ENCODE assay signal across 16 cellular contexts in genomic region chr14:70894868-70895267, GRCh38. TPM values are rescaled to one million over a fixed set of nuclear protein-coding genes. Genes with fewer than 3 reads are reported as not detected.
DNase-seq lines count a peak whose midpoint lies in the region; ATAC-seq and TF ChIP-seq lines count a peak whose summit lies in the region.
"Had no signal": no experiment of that assay in that cellular context is flagged by ENCODE, and none has a peak within 500 bp of the region (broad histone marks: within the 10 kb centered on the region; RNA-seq: fewer than 3 reads in every experiment).

No MANE protein-coding gene starts in this region.

- H3K36me3 ChIP-seq in GM23338 (ENCODE audit: insufficient read depth), result no peaks in the 10 kb centered on the region
- no peaks in the 10 kb centered on the region for H3K36me3 ChIP-seq in naive thymus-derived CD4-positive, alpha-beta T cell (ENCODE audit: control insufficient read depth in 2 of 3, insufficient read depth in 3 of 3, low read length in 3 of 3)
- H3K36me3 ChIP-seq in colonic mucosa, result no peaks in the 10 kb centered on the region
- H3K36me3 ChIP-seq: ascending aorta, HAP-1, spleen had no signal

- intact Hi-C loops in naive thymus-derived CD4-positive, alpha-beta T cell (cut with micrococcal nuclease), result loop anchor here (1.0 to 5.0 kb wide), 3 partner anchors 8 to 238 kb away; no protein-coding TSS in a partner anchor
- intact Hi-C loops in colonic mucosa (cut with DNase I), result no loop called here

- H3K27ac Mint-ChIP-seq in GM23338, result no peak overlapping the region
- peak overlapping the region; percentile 86 for H3K27ac Mint-ChIP-seq in activated T-helper 17 cell treated with anti-CD3 and anti-CD28 coated beads, Interleukin-2, amount 50 U/mL, for 72 hours
- peak overlapping the region in 5 of 9 donors; percentile 3 to 74 (median 21) for H3K27ac Mint-ChIP-seq in naive thymus-derived CD4-positive, alpha-beta T cell

- peaks cover 6% of the 10 kb centered on the region for H3K27me3 Mint-ChIP-seq in GM23338 (ENCODE audit: insufficient read depth, low read depth, poor library complexity)
- no peaks in the 10 kb centered on the region for H3K27me3 Mint-ChIP-seq in activated T-helper 17 cell treated with anti-CD3 and anti-CD28 coated beads, Interleukin-2, amount 50 U/mL, for 72 hours
- H3K27me3 Mint-ChIP-seq in naive thymus-derived CD4-positive, alpha-beta T cell, result peaks cover 0 to 5% (median 0%) of the 10 kb centered on the region in 5 donors

- H3K27me3 ChIP-seq in GM23338 (ENCODE audit: insufficient read depth) (no peaks in the 10 kb centered on the region), colonic mucosa (no peaks in the 10 kb centered on the region)
- H3K27me3 ChIP-seq in naive thymus-derived CD4-positive, alpha-beta T cell (ENCODE audit: control insufficient read depth in 2 of 2, insufficient read depth in 2 of 2, low read length in 2 of 2), result no peaks in the 10 kb centered on the region
- H3K27me3 ChIP-seq: ascending aorta had no signal

- peaks cover 10% of the 10 kb centered on the region; the same call in 2 of the 3 replicates for H3K4me1 Mint-ChIP-seq in GM23338
- peaks cover 42% of the 10 kb centered on the region for H3K4me1 Mint-ChIP-seq in activated T-helper 17 cell treated with anti-CD3 and anti-CD28 coated beads, Interleukin-2, amount 50 U/mL, for 72 hours
- peaks cover 31 to 75% (median 50%) of the 10 kb centered on the region in 7 donors for H3K4me1 Mint-ChIP-seq in naive thymus-derived CD4-positive, alpha-beta T cell

- no peaks in the 10 kb centered on the region for H3K9me2 ChIP-seq in GM23338 (ENCODE audit: insufficient read depth)

- H3K4me1 ChIP-seq in GM23338 (ENCODE audit: insufficient read depth) (no peaks in the 10 kb centered on the region), colonic mucosa (no peaks in the 10 kb centered on the region)
- peaks cover 10 to 31% of the 10 kb centered on the region in 2 donors for H3K4me1 ChIP-seq in naive thymus-derived CD4-positive, alpha-beta T cell (ENCODE audit: control insufficient read depth in 2 of 2, insufficient read depth in 2 of 2, low read length in 2 of 2)
- H3K4me1 ChIP-seq: HAP-1 had no signal

- ATAC-seq in GM23338, result peak; percentile 65; the same call in 2 of the 3 replicates
- ATAC-seq in activated T-helper 17 cell treated with anti-CD3 and anti-CD28 coated beads, Interleukin-2, amount 50 U/mL, for 72 hours (replicated peaks), result peak; percentile 83
- no peak for ATAC-seq in naive thymus-derived CD4-positive, alpha-beta T cell

- no peaks in the 10 kb centered on the region for H3K9me3 ChIP-seq in naive thymus-derived CD4-positive, alpha-beta T cell (ENCODE audit: control insufficient read depth in 2 of 3, low read length in 3 of 3)
- H3K9me3 ChIP-seq in colonic mucosa, result no peaks in the 10 kb centered on the region
- H3K9me3 ChIP-seq: ascending aorta, HAP-1, spleen had no signal

- DNase-seq in Daoy (ENCODE audit: low read depth) (peak; percentile 13), GM23338 (ENCODE audit: low spot score) (no peak), NCI-H510A (lab: John Stamatoyannopoulos, UW) (no peak), kidney glomerular epithelial cell (lab: John Stamatoyannopoulos, UW) (no peak), colonic mucosa (no peak)
- no peak for DNase-seq in naive thymus-derived CD4-positive, alpha-beta T cell
- DNase-seq: activated CD8-positive, alpha-beta memory T cell treated with anti-CD3 and anti-CD28 coated beads, Interleukin-2, amount 50 U/mL, for 4 hours; KBM-7; NCI-H1417 treated with DMSO at 0.1 percent for 48 hours; NCI-H446; spleen had no signal

- H3K36me3 Mint-ChIP-seq in GM23338 (ENCODE audit: low read depth), result no peaks in the 10 kb centered on the region
- no peaks in the 10 kb centered on the region for H3K36me3 Mint-ChIP-seq in activated T-helper 17 cell treated with anti-CD3 and anti-CD28 coated beads, Interleukin-2, amount 50 U/mL, for 72 hours (ENCODE audit: low read depth)
- peaks cover 0 to 15% (median 3%) of the 10 kb centered on the region in 5 donors for H3K36me3 Mint-ChIP-seq in naive thymus-derived CD4-positive, alpha-beta T cell

- CTCF ChIA-PET in naive thymus-derived CD4-positive, alpha-beta T cell (lab: Charles Lee), result interaction anchor here (1.0 to 1.7 kb wide), 3 partner anchors 11 to 272 kb away, joined by 3 to 8 read pairs (median 3); no protein-coding TSS in a partner anchor

- H3K9ac ChIP-seq in colonic mucosa (ENCODE audit: low read depth in 2 of 2, low read length in 2 of 2), result no peak overlapping the region
- H3K9ac ChIP-seq: parathyroid adenoma had no signal

- H3K4me3 ChIP-seq in GM23338 (no peak overlapping the region), colonic mucosa (no peak overlapping the region)
- H3K4me3 ChIP-seq in naive thymus-derived CD4-positive, alpha-beta T cell (ENCODE audit: low read length), result no peak overlapping the region
- H3K4me3 ChIP-seq: ascending aorta, HAP-1, SK-N-MC, spleen had no signal

- H3K4me3 Mint-ChIP-seq in GM23338, result no peak overlapping the region
- H3K4me3 Mint-ChIP-seq in activated T-helper 17 cell treated with anti-CD3 and anti-CD28 coated beads, Interleukin-2, amount 50 U/mL, for 72 hours, result peak overlapping the region; percentile 75
- H3K4me3 Mint-ChIP-seq in naive thymus-derived CD4-positive, alpha-beta T cell, result peak overlapping the region in 3 of 10 donors; percentile 30 to 69 (median 67)

- H4K20me1 ChIP-seq in GM23338 (replicated peaks; ENCODE audit: insufficient read depth), result no peaks in the 10 kb centered on the region

- no peak overlapping the region for H3K4me2 ChIP-seq in GM23338

- no peak overlapping the region for H3K27ac ChIP-seq in GM23338 (ENCODE audit: low read depth)
- no peak overlapping the region for H3K27ac ChIP-seq in naive thymus-derived CD4-positive, alpha-beta T cell (ENCODE audit: low read depth, low read length)
- H3K27ac ChIP-seq in colonic mucosa, result no peak overlapping the region
- H3K27ac ChIP-seq: ascending aorta, parathyroid adenoma, SK-N-MC had no signal

- no peaks in the 10 kb centered on the region for H3F3A ChIP-seq in GM23338 (replicated peaks; ENCODE audit: low read depth)

- POLR2A ChIA-PET in naive thymus-derived CD4-positive, alpha-beta T cell (lab: Charles Lee), result interaction anchor here (0.9 to 7.2 kb wide), 4 partner anchors 11 to 52 kb away, joined by 3 to 56 read pairs (median 5); partner anchors contain the start of gene PCNX1

- no peaks in the 10 kb centered on the region for H3K79me2 ChIP-seq in GM23338 (replicated peaks; ENCODE audit: insufficient read depth)
- H3K79me2 ChIP-seq: parathyroid adenoma had no signal

- no peak overlapping the region for H2AFZ ChIP-seq in GM23338
- H2AFZ ChIP-seq: parathyroid adenoma had no signal

- no peak for TF ChIP-seq CTCF in GM23338 (conservative IDR thresholded peaks at IDR 0.05; ENCODE audit: low read depth in 2 of 2)
- no peak for TF ChIP-seq CTCF in colonic mucosa (IDR thresholded peaks at IDR 0.05)

- no peaks in the 10 kb centered on the region for H3K9me3 Mint-ChIP-seq in GM23338
- H3K9me3 Mint-ChIP-seq in activated T-helper 17 cell treated with anti-CD3 and anti-CD28 coated beads, Interleukin-2, amount 50 U/mL, for 72 hours, result peaks cover 3% of the 10 kb centered on the region
- peaks cover 0 to 5% (median 0%) of the 10 kb centered on the region in 11 donors for H3K9me3 Mint-ChIP-seq in naive thymus-derived CD4-positive, alpha-beta T cell

TF ChIP-seq in GM23338, 12 proteins besides CTCF, POLR2A, EP300 and RAD21:
- TF ChIP-seq ETS1 (IDR thresholded peaks at IDR 0.05) (no peak), POLR2AphosphoS5 (IDR thresholded peaks at IDR 0.05; ENCODE audit: low read depth) (no peak), ZNF114 (CRISPR knock-in tag; IDR thresholded peaks at IDR 0.05) (no peak), CREB1 (CRISPR knock-in tag; IDR thresholded peaks at IDR 0.05; ENCODE audit: low read depth) (no peak), JUNB (IDR thresholded peaks at IDR 0.05; ENCODE audit: unreplicated experiment) (no peak), NANOG (IDR thresholded peaks at IDR 0.05; ENCODE audit: borderline replicate concordance) (no peak), EZH2phosphoT487 (IDR thresholded peaks at IDR 0.05; ENCODE audit: unreplicated experiment) (no peak), EZH2 (IDR thresholded peaks at IDR 0.05; ENCODE audit: low read depth, unreplicated experiment) (no peak)
TF ChIP-seq in GM23338: peak in this region for 0.

RNA-seq across cellular contexts. Expression of gene PCNX1, which starts 12.4 kb away (rescaled TPM):
- 17.2 and 21.6 TPM in 2 replicates for total RNA-seq in Daoy (2014; rRNA removed; shearing (Covaris generic))
- total RNA-seq in GM23338 (2014; rRNA removed; shearing (Covaris generic)), result 53.1 and 59.9 TPM in 2 replicates
- 17.3 and 19.4 TPM in 2 replicates for polyA plus RNA-seq in GM23338 (2016; fragmentation: Nextera tagmentation; extraction: Ambion mirVana)
- total RNA-seq in activated T-helper 17 cell treated with anti-CD3 and anti-CD28 coated beads, Interleukin-2, amount 50 U/mL, for 72 hours, result 10 to 100 TPM; 52.1 to 82.0 TPM
- 100 to 1,000 TPM in 4 of 5 experiments, 10 to 100 TPM in 1; 80.8 to 114 (median 112) TPM for total RNA-seq in naive thymus-derived CD4-positive, alpha-beta T cell
- 10 to 100 TPM; 11.2 to 12.2 TPM for polyA plus RNA-seq in naive thymus-derived CD4-positive, alpha-beta T cell
- 10 to 100 TPM; 18.1 to 26.7 TPM for total RNA-seq in colonic mucosa
